ENCODE assay signal across 14 cellular contexts in genomic region chr1:201655910-201656669, GRCh38.
DNase-seq lines count a peak whose midpoint lies in the region; ATAC-seq and TF ChIP-seq lines count a peak whose summit lies in the region.
"Had no signal": no experiment of that assay in that cellular context is flagged by ENCODE, and none has a peak within 500 bp of the region (broad histone marks: within the 10 kb centered on the region; RNA-seq: fewer than 3 reads in every experiment).

No MANE protein-coding gene starts in this region.

- peak overlapping the region; percentile 55 for H3K4me3 Mint-ChIP-seq in glutamatergic neuron (ENCODE audit: unreplicated experiment)
- H3K4me3 Mint-ChIP-seq: activated CD4-positive, alpha-beta memory T cell treated with anti-CD3 and anti-CD28 coated beads, Interleukin-2, amount 10 ng/mL, durations not matched to agents 7 days and 5 days; GM23338 had no signal

- H2AK5ac ChIP-seq in neuronal stem cell (ENCODE audit: low read depth, low read length) = no peak overlapping the region

- H3K4me1 ChIP-seq in SJCRH30 (peaks cover 16% of the 10 kb centered on the region), neuronal stem cell (ENCODE audit: control insufficient read depth in 2 of 2, insufficient read depth in 1 of 2, low read depth in 1 of 2, low read length in 2 of 2) (peaks cover 14 to 30% of the 10 kb centered on the region in 2 donors)

- no peaks in the 10 kb centered on the region for H3K27me3 ChIP-seq in SJCRH30
- peaks cover 0 to 3% (median 0%) of the 10 kb centered on the region in 3 experiments for H3K27me3 ChIP-seq in neuronal stem cell (ENCODE audit: control insufficient read depth in 3 of 3, insufficient read depth in 3 of 3, low read depth in 1 of 3, low read length in 3 of 3)

- H2BK12ac ChIP-seq in neuronal stem cell (ENCODE audit: low read length) = no peak overlapping the region

- no CpG with 5 or more reads among the region's 9 CpGs for WGBS in neuronal stem cell (ENCODE audit: extremely low coverage in 2 of 2, insufficient read length in 2 of 2, insufficient replicate concordance in 1 of 2), 2 donors

- peaks cover 49% of the 10 kb centered on the region for H3K4me1 Mint-ChIP-seq in glutamatergic neuron (ENCODE audit: low read depth, unreplicated experiment)
- H3K4me1 Mint-ChIP-seq: activated CD4-positive, alpha-beta memory T cell treated with anti-CD3 and anti-CD28 coated beads, Interleukin-2, amount 10 ng/mL, durations not matched to agents 7 days and 5 days had no signal

- no peak overlapping the region for H2BK15ac ChIP-seq in neuronal stem cell (ENCODE audit: low read length)

- peaks cover 9% of the 10 kb centered on the region for H3K9me3 Mint-ChIP-seq in glutamatergic neuron (ENCODE audit: unreplicated experiment)
- H3K9me3 Mint-ChIP-seq: activated CD4-positive, alpha-beta memory T cell treated with anti-CD3 and anti-CD28 coated beads, Interleukin-2, amount 10 ng/mL, durations not matched to agents 7 days and 5 days; GM23338; neural crest cell had no signal

- H3K23ac ChIP-seq in neuronal stem cell (ENCODE audit: low read depth, low read length, poor library complexity) = no peak overlapping the region

- TF ChIP-seq CTCF in AG10803 (conservative IDR thresholded peaks at IDR 0.05; ENCODE audit: low read length) = no peak
- TF ChIP-seq CTCF in glutamatergic neuron (IDR thresholded peaks at IDR 0.05; ENCODE audit: partially characterized antibody, unreplicated experiment) = no peak

- H2AFZ ChIP-seq in neuronal stem cell (ENCODE audit: low read length) = no peak overlapping the region
- H2AFZ ChIP-seq: GM23338 had no signal

- H3K4ac ChIP-seq in neuronal stem cell (ENCODE audit: low read length) = no peak overlapping the region

- no peak overlapping the region for H3K14ac ChIP-seq in neuronal stem cell (ENCODE audit: low read length)

- H4K8ac ChIP-seq in neuronal stem cell (ENCODE audit: low read depth, low read length) = no peak overlapping the region

- ATAC-seq in GM18502 (IDR thresholded peaks at IDR 0.05; ENCODE audit: poor library complexity, unreplicated experiment) (no peak), HG03175 (IDR thresholded peaks at IDR 0.05; ENCODE audit: unreplicated experiment) (no peak)

- peak overlapping the region; percentile 63 for H3K27ac Mint-ChIP-seq in glutamatergic neuron (ENCODE audit: unreplicated experiment)
- H3K27ac Mint-ChIP-seq: activated CD4-positive, alpha-beta memory T cell treated with anti-CD3 and anti-CD28 coated beads, Interleukin-2, amount 10 ng/mL, durations not matched to agents 7 days and 5 days; GM23338 had no signal

- peak overlapping the region; percentile 56 for H3K18ac ChIP-seq in neuronal stem cell (ENCODE audit: low read length)

- no peak overlapping the region for H2BK120ac ChIP-seq in neuronal stem cell (ENCODE audit: low read depth, low read length)

- no peaks in the 10 kb centered on the region for H3K36me3 Mint-ChIP-seq in glutamatergic neuron (ENCODE audit: unreplicated experiment)

- H3K4me2 ChIP-seq in neuronal stem cell (ENCODE audit: insufficient read depth, low read length, poor library complexity, severe bottlenecking) = no peak overlapping the region

- H2BK5ac ChIP-seq in neuronal stem cell (ENCODE audit: low read length) = no peak overlapping the region

- H3K9me3 ChIP-seq in SJCRH30 (replicated peaks) (no peaks in the 10 kb centered on the region), neuronal stem cell (replicated peaks in 1 of 2; ENCODE audit: control insufficient read depth in 2 of 2, insufficient read depth in 1 of 2, low read depth in 1 of 2, low read length in 2 of 2) (no peaks in the 10 kb centered on the region)

- H3K36me3 ChIP-seq in SJCRH30 = no peaks in the 10 kb centered on the region; the same call in 1 of the 2 replicates
- H3K36me3 ChIP-seq in neuronal stem cell (replicated peaks in 1 of 2; ENCODE audit: control insufficient read depth in 2 of 2, insufficient read depth in 2 of 2, low read length in 2 of 2) = peaks cover 0 to 7% of the 10 kb centered on the region in 2 donors

- peaks cover 10% of the 10 kb centered on the region for H3K27me3 Mint-ChIP-seq in glutamatergic neuron (ENCODE audit: unreplicated experiment)

- peak; percentile 68 for DNase-seq in AG10803 (ENCODE audit: low read depth)
- no peak for DNase-seq in SJCRH30
- DNase-seq in glutamatergic neuron = no peak
- DNase-seq in neuronal stem cell (ENCODE audit: low spot score) = no peak
- DNase-seq in D341Med (ENCODE audit: low spot score) = no peak
- no peak for DNase-seq in NCI-H1436 treated with DMSO at 0.1 percent for 48 hours (lab: John Stamatoyannopoulos, UW)
- DNase-seq: activated CD4-positive, alpha-beta memory T cell treated with anti-CD3 and anti-CD28 coated beads, Interleukin-2, amount 10 ng/mL, durations not matched to agents 7 days and 5 days; activated naive CD4-positive, alpha-beta T cell; kidney glomerular epithelial cell; T-helper 2 cell had no signal

- no peaks in the 10 kb centered on the region for H3K79me1 ChIP-seq in neuronal stem cell (ENCODE audit: low read depth, low read length)

- H3K27ac ChIP-seq in SJCRH30 (peak overlapping the region; percentile 10; the same call in 1 of the 2 replicates), neuronal stem cell (replicated peaks; ENCODE audit: low read length) (no peak overlapping the region)

- H3K9ac ChIP-seq in neuronal stem cell (ENCODE audit: low read depth, low read length, poor library complexity) = no peak overlapping the region

- H3K4me3 ChIP-seq in AG10803 (ENCODE audit: low read length) (no peak overlapping the region), SJCRH30 (no peak overlapping the region), neuronal stem cell (ENCODE audit: low read length in 2 of 2) (no peak overlapping the region)
- H3K4me3 ChIP-seq: GM23338 had no signal

- H4K91ac ChIP-seq in neuronal stem cell (ENCODE audit: low read depth, low read length, poor library complexity) = no peak overlapping the region
